Comparison of ENCODE assay signal across 1 cellular context in the genomic region with DNA sequence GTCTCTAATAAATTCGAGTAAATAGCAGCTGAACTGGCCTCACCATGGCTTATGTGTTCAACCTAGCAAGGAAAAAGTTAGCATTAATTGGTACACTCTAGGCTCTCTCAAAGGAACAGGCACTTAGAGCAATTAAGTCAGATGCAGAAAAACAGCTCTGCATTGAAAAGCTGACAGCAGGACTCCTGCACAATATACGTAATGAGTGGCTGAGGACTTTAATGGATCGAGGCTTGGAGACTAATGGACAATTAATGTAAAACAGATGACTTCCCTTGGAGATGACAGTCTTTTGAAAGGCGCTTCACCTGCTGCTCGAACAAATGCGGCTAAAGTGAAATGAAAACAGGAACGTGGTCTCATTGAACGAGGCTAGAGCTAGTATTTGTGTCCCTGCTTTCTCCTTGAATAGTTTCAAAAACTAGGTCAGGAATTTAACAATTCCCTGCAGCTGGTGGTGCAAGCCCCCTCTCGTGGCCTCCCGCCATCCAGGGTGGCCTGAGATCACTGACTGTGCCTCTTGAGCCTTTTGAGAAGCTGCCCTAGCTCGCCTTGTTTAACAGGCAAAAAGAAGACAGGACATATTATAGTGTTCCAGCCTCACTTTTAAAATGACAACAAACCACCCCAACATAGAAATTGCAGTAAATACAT.
TF ChIP-seq lines count a peak whose summit lies in the region.

No MANE protein-coding gene starts in this region.

TF ChIP-seq in WTC11, 78 proteins besides CTCF, POLR2A, EP300 and RAD21 (continued from another document):
- TF ChIP-seq, protein P1, sequence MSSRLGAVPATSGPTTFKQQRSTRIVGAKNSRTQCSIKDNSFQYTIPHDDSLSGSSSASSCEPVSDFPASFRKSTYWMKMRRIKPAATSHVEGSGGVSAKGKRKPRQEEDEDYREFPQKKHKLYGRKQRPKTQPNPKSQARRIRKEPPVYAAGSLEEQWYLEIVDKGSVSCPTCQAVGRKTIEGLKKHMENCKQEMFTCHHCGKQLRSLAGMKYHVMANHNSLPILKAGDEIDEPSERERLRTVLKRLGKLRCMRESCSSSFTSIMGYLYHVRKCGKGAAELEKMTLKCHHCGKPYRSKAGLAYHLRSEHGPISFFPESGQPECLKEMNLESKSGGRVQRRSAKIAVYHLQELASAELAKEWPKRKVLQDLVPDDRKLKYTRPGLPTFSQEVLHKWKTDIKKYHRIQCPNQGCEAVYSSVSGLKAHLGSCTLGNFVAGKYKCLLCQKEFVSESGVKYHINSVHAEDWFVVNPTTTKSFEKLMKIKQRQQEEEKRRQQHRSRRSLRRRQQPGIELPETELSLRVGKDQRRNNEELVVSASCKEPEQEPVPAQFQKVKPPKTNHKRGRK (CRISPR knock-in tag; IDR thresholded peaks at IDR 0.05; ENCODE audit: borderline replicate concordance) = no peak
- TF ChIP-seq TEAD1 (CRISPR knock-in tag; IDR thresholded peaks at IDR 0.05) = no peak
- TF ChIP-seq ZNF138 (CRISPR knock-in tag; conservative IDR thresholded peaks at IDR 0.05) = no peak
- no peak for TF ChIP-seq FOXP1 (CRISPR knock-in tag; IDR thresholded peaks at IDR 0.05; ENCODE audit: borderline replicate concordance)
- no peak for TF ChIP-seq ETV6 (CRISPR knock-in tag; IDR thresholded peaks at IDR 0.05)
TF ChIP-seq in WTC11: peak in this region for 0.
